ENCODE assay signal across 18 cellular contexts in genomic region chr2:28175028-28175427, GRCh38.
DNase-seq lines count a peak whose midpoint lies in the region; ATAC-seq, FAIRE-seq and TF ChIP-seq lines count a peak whose summit lies in the region.
"Had no signal": no experiment of that assay in that cellular context is flagged by ENCODE, and none has a peak within 500 bp of the region (broad histone marks: within the 10 kb centered on the region; RNA-seq: fewer than 3 reads in every experiment).

No MANE protein-coding gene starts in this region.

- no peak overlapping the region for H3K4me3 ChIP-seq in HCT116 (replicated peaks in 1 of 2; ENCODE audit: low read depth in 1 of 2, low read length in 2 of 2)
- no peak overlapping the region for H3K4me3 ChIP-seq in HepG2 (replicated peaks in 1 of 3; ENCODE audit: insufficient read depth in 1 of 3, low read depth in 2 of 3, low read length in 3 of 3)
- H3K4me3 ChIP-seq: lung, skin epidermis had no signal

- in situ Hi-C loops in HepG2 (cut with HindIII; ENCODE audit: extremely low pct_ligation_motif_present, low pct_unique_long_range_greater_than_20kb) = no loop called here

- no peak overlapping the region for H3K4me3 Mint-ChIP-seq in activated T-cell treated with anti-CD3 and anti-CD28 coated beads, Interleukin-2, amount 50 U/mL, for 72 hours
- H3K4me3 Mint-ChIP-seq: natural killer cell treated with Interleukin-12 subunit alpha and Interleukin-12 subunit beta and Interleukin-15 and Interleukin-18, amount 100 ng/mL, for 72 hours had no signal

- H3K27me3 Mint-ChIP-seq in activated T-cell treated with anti-CD3 and anti-CD28 coated beads, Interleukin-2, amount 50 U/mL, for 72 hours (ENCODE audit: low read depth) = no peaks in the 10 kb centered on the region
- H3K27me3 Mint-ChIP-seq: natural killer cell treated with Interleukin-12 subunit alpha and Interleukin-12 subunit beta and Interleukin-15 and Interleukin-18, amount 100 ng/mL, for 72 hours had no signal

- no peak overlapping the region for H2AFZ ChIP-seq in HCT116 (ENCODE audit: low read depth, low read length, poor library complexity, severe bottlenecking)
- H2AFZ ChIP-seq in HepG2 (ENCODE audit: low read length) = no peak overlapping the region

- no peaks in the 10 kb centered on the region for H3K4me1 Mint-ChIP-seq in activated T-cell treated with anti-CD3 and anti-CD28 coated beads, Interleukin-2, amount 50 U/mL, for 72 hours (ENCODE audit: low read depth)

- no peak overlapping the region for H3K27ac ChIP-seq in HCT116 (ENCODE audit: low read depth, low read length)
- H3K27ac ChIP-seq in HepG2 (ENCODE audit: extremely low read length, insufficient read depth, low read length) = no peak overlapping the region
- H3K27ac ChIP-seq: skin epidermis had no signal

- H3K9me3 ChIP-seq in HCT116 (ENCODE audit: control insufficient read depth in 1 of 2, insufficient read depth in 1 of 2, low read depth in 1 of 2, low read length in 2 of 2) (0 out of 4 replicates have a peak, but pooled peaks cover 0 to 5% of the 10 kb centered on the region in 2 experiments), HepG2 (ENCODE audit: low read length) (peaks cover 8% of the 10 kb centered on the region; the same call in 1 of the 2 replicates)

- BruUV-seq in HCT116 (replicated peaks; lab: Mats Ljungman, UMichigan) (no TSS peak), HepG2 (replicated peaks; lab: Mats Ljungman, UMichigan) (no TSS peak)

- peak; percentile 22 to 26 (median 24); a peak in 3 of 6 replicates for TF ChIP-seq CTCF in HCT116 (IDR thresholded peaks at IDR 0.05 in 2 of 3, conservative IDR thresholded peaks at IDR 0.05 in 1 of 3; ENCODE audit: borderline replicate concordance in 1 of 3, insufficient read depth in 1 of 3, low read depth in 2 of 3, low read length in 2 of 3)
- peak; percentile 48 for TF ChIP-seq CTCF in HepG2 (CRISPR knock-in tag; IDR thresholded peaks at IDR 0.05)
- TF ChIP-seq CTCF in D721Med (IDR thresholded peaks at IDR 0.05; ENCODE audit: insufficient read depth, missing control alignments) = no peak

- 83% methylated on average over 3 of the region's 3 CpGs for WGBS in HepG2 (ENCODE audit: low lambda C conversion rate)

- TF ChIP-seq POLR2A in HCT116 (IDR thresholded peaks at IDR 0.05; ENCODE audit: borderline replicate concordance, extremely low read depth, insufficient read depth, insufficient read length) (no peak), HepG2 (IDR thresholded peaks at IDR 0.05; ENCODE audit: insufficient read depth in 1 of 2, low read depth in 2 of 2, low read length in 2 of 2) (no peak)

- H3K4me2 ChIP-seq in HCT116 (ENCODE audit: low read length) (no peak overlapping the region), HepG2 (ENCODE audit: low read depth, low read length) (no peak overlapping the region)

- peaks cover 13 to 26% of the 10 kb centered on the region in 2 donors for H3K36me3 Mint-ChIP-seq in activated T-cell treated with anti-CD3 and anti-CD28 coated beads, Interleukin-2, amount 50 U/mL, for 72 hours (ENCODE audit: insufficient read depth in 2 of 2)

- H3K79me2 ChIP-seq in HCT116 (ENCODE audit: insufficient read depth, low read length) (no peaks in the 10 kb centered on the region), HepG2 (ENCODE audit: insufficient read depth, low read length) (no peaks in the 10 kb centered on the region)

- ATAC-seq in HCT116 = peak; percentile 86
- peak; percentile 97 for ATAC-seq in HepG2
- ATAC-seq in activated T-cell treated with anti-CD3 and anti-CD28 coated beads, Interleukin-2, amount 50 U/mL, for 72 hours (replicated peaks in 1 of 2) = no peak
- ATAC-seq: Panc1 had no signal

- no peaks in the 10 kb centered on the region for H4K20me1 ChIP-seq in HCT116 (ENCODE audit: insufficient read depth)
- H4K20me1 ChIP-seq in HepG2 (ENCODE audit: insufficient read depth, low read length) = no peaks in the 10 kb centered on the region

- no peak overlapping the region for H3K27ac Mint-ChIP-seq in activated T-cell treated with anti-CD3 and anti-CD28 coated beads, Interleukin-2, amount 50 U/mL, for 72 hours
- H3K27ac Mint-ChIP-seq: natural killer cell treated with Interleukin-12 subunit alpha and Interleukin-12 subunit beta and Interleukin-15 and Interleukin-18, amount 100 ng/mL, for 72 hours had no signal

- DNase-seq in COR-L47 (lab: John Stamatoyannopoulos, UW) (peak; percentile 33), HCT116 (ENCODE audit: low read depth, low spot score) (no peak), NCI-H69 (lab: John Stamatoyannopoulos, UW) (peak; percentile 19), HepG2 (ENCODE audit: low spot score) (peak; percentile 48), NAMALWA (ENCODE audit: low spot score) (no peak), D721Med (ENCODE audit: insufficient read length, low spot score) (no peak)
- no peak for DNase-seq in stimulated activated CD4-positive, alpha-beta T cell treated with anti-CD3 and anti-CD28 coated beads, Interleukin-12 subunit alpha, Interleukin-12 subunit beta, amount 100 ng/mL, for 4 hours
- no peak for DNase-seq in activated T-cell treated with anti-CD3 and anti-CD28 coated beads, Interleukin-2, amount 50 U/mL, for 72 hours
- DNase-seq: activated CD4-positive, alpha-beta T cell treated with anti-CD3 and anti-CD28 coated beads for 1 hour; erythroblast; stimulated activated CD4-positive, alpha-beta T cell treated with anti-CD3 and anti-CD28 coated beads, Interleukin-4, amount 100 ng/mL, for 24 hours; T1000 had no signal

- peaks cover 0 to 4% of the 10 kb centered on the region in 2 experiments; a peak in 2 of 4 replicates for H3K4me1 ChIP-seq in HCT116 (ENCODE audit: control insufficient read depth in 1 of 2, insufficient read depth in 2 of 2, low read length in 2 of 2)
- peaks cover 28% of the 10 kb centered on the region for H3K4me1 ChIP-seq in HepG2 (ENCODE audit: insufficient read depth, low read length)

- FAIRE-seq in HepG2 (lab: Jason Lieb, UNC) (no peak), D721Med (lab: Jason Lieb, UNC) (no peak)
- FAIRE-seq: bronchial epithelial cell, GM12891 had no signal

- H3K36me3 ChIP-seq in HCT116 (ENCODE audit: control insufficient read depth in 1 of 2, insufficient read depth in 2 of 2, low read length in 2 of 2) (no peaks in the 10 kb centered on the region), HepG2 (replicated peaks in 1 of 2; ENCODE audit: control insufficient read depth in 1 of 2, insufficient read depth in 2 of 2, low read length in 2 of 2) (no peaks in the 10 kb centered on the region; a peak in 1 of 5 replicates)

- POLR2A ChIA-PET in HCT116 (lab: Charles Lee) (no interaction called here), HepG2 (lab: Yijun Ruan, JAX) (no interaction called here)

- RAD21 ChIA-PET in HCT116 (lab: Charles Lee; ENCODE audit: low non-redundant PET in 1 of 2, low total read pairs in 2 of 2, uncharacterized antibody in 2 of 2, unreplicated experiment in 2 of 2) = no interaction called here

- no peak overlapping the region for H3K9ac ChIP-seq in HCT116 (ENCODE audit: low read length)
- no peak overlapping the region for H3K9ac ChIP-seq in HepG2 (ENCODE audit: insufficient read depth, low read depth, low read length)

- no peaks in the 10 kb centered on the region for H3K27me3 ChIP-seq in HCT116 (ENCODE audit: insufficient read depth, low read length)
- H3K27me3 ChIP-seq in HepG2 (ENCODE audit: control insufficient read depth in 1 of 2, insufficient read depth in 2 of 2, low read length in 2 of 2) = no peaks in the 10 kb centered on the region

- TF ChIP-seq EP300 in HepG2 (IDR thresholded peaks at IDR 0.05; ENCODE audit: low read depth in 2 of 2, low read length in 2 of 2) (no peak), HepG2 (CRISPR knock-in tag; IDR thresholded peaks at IDR 0.05; ENCODE audit: borderline replicate concordance) (no peak)

- intact Hi-C loops in HCT116 (cut with micrococcal nuclease) (no loop called here), HepG2 (cut with micrococcal nuclease; ENCODE audit: unreplicated experiment) (loop anchor here (10.0 kb wide), 1 partner anchor 220 kb away; the partner anchor contains the start of gene FOSL2)

- no peaks in the 10 kb centered on the region for H3K9me2 ChIP-seq in HCT116 (ENCODE audit: insufficient read depth)

- CTCF ChIA-PET in HCT116 (lab: Charles Lee) (no interaction called here), HepG2 (lab: Yijun Ruan, JAX; ENCODE audit: low intra/inter-chr PET ratio, low total read pairs) (interaction anchor here (1.2 kb wide), 1 partner anchor 472 kb away, joined by 3 read pairs; no protein-coding TSS in a partner anchor)

- TF ChIP-seq RAD21 in HCT116 (IDR thresholded peaks at IDR 0.05; ENCODE audit: low read depth) (peak; percentile 41), HepG2 (CRISPR knock-in tag; IDR thresholded peaks at IDR 0.05) (peak; percentile 53)

- H3K9me3 Mint-ChIP-seq in activated T-cell treated with anti-CD3 and anti-CD28 coated beads, Interleukin-2, amount 50 U/mL, for 72 hours = peaks cover 9 to 12% of the 10 kb centered on the region in 2 donors

TF ChIP-seq in HepG2, 621 proteins besides CTCF, POLR2A, EP300 and RAD21 (continues in another document):
- TF ChIP-seq TCF7L2 (IDR thresholded peaks at IDR 0.05; ENCODE audit: low read depth, low read length) (no peak), REPIN1 (CRISPR knock-in tag; IDR thresholded peaks at IDR 0.05; ENCODE audit: borderline replicate concordance, low read depth) (no peak), ZNF570 (CRISPR knock-in tag; IDR thresholded peaks at IDR 0.05; ENCODE audit: borderline replicate concordance) (no peak), ZNF567 (CRISPR knock-in tag; IDR thresholded peaks at IDR 0.05; ENCODE audit: borderline replicate concordance) (no peak), ZBTB20 (CRISPR knock-in tag; IDR thresholded peaks at IDR 0.05; ENCODE audit: borderline replicate concordance, low read depth) (no peak), ZNF563 (CRISPR knock-in tag; IDR thresholded peaks at IDR 0.05) (no peak)

Comparison
In these comparisons a context has a peak if more than half of its experiments do, and no peak if none do; other contexts are left out.
1. DNase-seq: peak in COR-L47 (single experiment), NCI-H69 (single experiment) and HepG2 (single experiment); none in HCT116 (single experiment), stimulated activated CD4-positive, alpha-beta T cell treated with anti-CD3 and anti-CD28 coated beads, Interleukin-12 subunit alpha, Interleukin-12 subunit beta, amount 100 ng/mL, for 4 hours (single experiment), activated T-cell treated with anti-CD3 and anti-CD28 coated beads, Interleukin-2, amount 50 U/mL, for 72 hours (0 of 2), NAMALWA (single experiment) and D721Med (single experiment).
2. ATAC-seq: peak in HCT116 (single experiment) and HepG2 (single experiment); none in activated T-cell treated with anti-CD3 and anti-CD28 coated beads, Interleukin-2, amount 50 U/mL, for 72 hours (0 of 2).